Comparison of ENCODE assay signal across 14 cellular contexts in genomic region chr4:145786830-145787229, GRCh38.
A peak's percentile ranks its signal among the peaks of the same experiment; 100 is the strongest.
DNase-seq lines count a peak whose midpoint lies in the region; ATAC-seq lines count a peak whose summit lies in the region.
"Had no signal": no experiment of that assay in that cellular context is flagged by ENCODE, and none has a peak within 500 bp of the region (broad histone marks: within the 10 kb centered on the region; RNA-seq: fewer than 3 reads in every experiment).

No MANE protein-coding gene starts in this region.

- ATAC-seq in activated CD4-positive, alpha-beta T cell treated with anti-CD3 and anti-CD28 coated beads for 36 hours = no peak
- ATAC-seq in activated naive CD8-positive, alpha-beta T cell treated with anti-CD3 and anti-CD28 coated beads, Interleukin-2, amount 50 U/mL, for 24 hours = no peak
- no peak for ATAC-seq in activated T-helper 17 cell treated with anti-CD3 and anti-CD28 coated beads, Interleukin-2, amount 50 U/mL, for 72 hours (replicated peaks)
- ATAC-seq: GM12878, HCT116 had no signal

- POLR2A ChIA-PET in activated CD4-positive, alpha-beta T cell treated with anti-CD3 and anti-CD28 coated beads for 36 hours (lab: Charles Lee) = no interaction called here

- H3K27me3 Mint-ChIP-seq in activated CD4-positive, alpha-beta T cell treated with anti-CD3 and anti-CD28 coated beads, Interleukin-2, amount 10 ng/mL, durations not matched to agents 24 days and 14 days = no peaks in the 10 kb centered on the region
- H3K27me3 Mint-ChIP-seq in activated CD4-positive, alpha-beta T cell treated with anti-CD3 and anti-CD28 coated beads for 36 hours = no peaks in the 10 kb centered on the region
- no peaks in the 10 kb centered on the region for H3K27me3 Mint-ChIP-seq in activated naive CD8-positive, alpha-beta T cell treated with anti-CD3 and anti-CD28 coated beads, Interleukin-2, amount 50 U/mL, for 24 hours
- H3K27me3 Mint-ChIP-seq in activated naive CD8-positive, alpha-beta T cell treated with anti-CD3 and anti-CD28 coated beads for 36 hours = no peaks in the 10 kb centered on the region
- H3K27me3 Mint-ChIP-seq in activated T-helper 17 cell treated with anti-CD3 and anti-CD28 coated beads, Interleukin-2, amount 50 U/mL, for 72 hours = no peaks in the 10 kb centered on the region
- H3K27me3 Mint-ChIP-seq: B cell; CD4-positive, alpha-beta memory T cell had no signal

- peaks cover 36% of the 10 kb centered on the region for H3K4me1 Mint-ChIP-seq in activated CD4-positive, alpha-beta T cell treated with anti-CD3 and anti-CD28 coated beads, Interleukin-2, amount 10 ng/mL, durations not matched to agents 24 days and 14 days
- peaks cover 21% of the 10 kb centered on the region for H3K4me1 Mint-ChIP-seq in activated CD4-positive, alpha-beta T cell treated with anti-CD3 and anti-CD28 coated beads for 36 hours
- peaks cover 46% of the 10 kb centered on the region for H3K4me1 Mint-ChIP-seq in activated naive CD8-positive, alpha-beta T cell treated with anti-CD3 and anti-CD28 coated beads, Interleukin-2, amount 50 U/mL, for 24 hours
- H3K4me1 Mint-ChIP-seq in activated naive CD8-positive, alpha-beta T cell treated with anti-CD3 and anti-CD28 coated beads for 36 hours = peaks cover 25% of the 10 kb centered on the region
- H3K4me1 Mint-ChIP-seq in activated T-helper 17 cell treated with anti-CD3 and anti-CD28 coated beads, Interleukin-2, amount 50 U/mL, for 72 hours = peaks cover 20% of the 10 kb centered on the region
- H3K4me1 Mint-ChIP-seq: B cell; CD4-positive, alpha-beta memory T cell had no signal

- H3K27ac Mint-ChIP-seq in activated CD4-positive, alpha-beta T cell treated with anti-CD3 and anti-CD28 coated beads, Interleukin-2, amount 10 ng/mL, durations not matched to agents 24 days and 14 days = peak overlapping the region; percentile 16
- no peak overlapping the region for H3K27ac Mint-ChIP-seq in activated CD4-positive, alpha-beta T cell treated with anti-CD3 and anti-CD28 coated beads for 36 hours
- H3K27ac Mint-ChIP-seq in activated naive CD8-positive, alpha-beta T cell treated with anti-CD3 and anti-CD28 coated beads, Interleukin-2, amount 50 U/mL, for 24 hours = peak overlapping the region; percentile 79
- H3K27ac Mint-ChIP-seq in activated naive CD8-positive, alpha-beta T cell treated with anti-CD3 and anti-CD28 coated beads for 36 hours = no peak overlapping the region
- peak overlapping the region; percentile 95 for H3K27ac Mint-ChIP-seq in activated T-helper 17 cell treated with anti-CD3 and anti-CD28 coated beads, Interleukin-2, amount 50 U/mL, for 72 hours
- H3K27ac Mint-ChIP-seq: B cell; CD4-positive, alpha-beta memory T cell had no signal

- H3K36me3 Mint-ChIP-seq in activated CD4-positive, alpha-beta T cell treated with anti-CD3 and anti-CD28 coated beads, Interleukin-2, amount 10 ng/mL, durations not matched to agents 24 days and 14 days (ENCODE audit: low read depth) = peaks cover 63% of the 10 kb centered on the region
- peaks cover 50% of the 10 kb centered on the region for H3K36me3 Mint-ChIP-seq in activated CD4-positive, alpha-beta T cell treated with anti-CD3 and anti-CD28 coated beads for 36 hours (ENCODE audit: low read depth)
- H3K36me3 Mint-ChIP-seq in activated naive CD8-positive, alpha-beta T cell treated with anti-CD3 and anti-CD28 coated beads, Interleukin-2, amount 50 U/mL, for 24 hours (ENCODE audit: low read depth) = peaks cover 61% of the 10 kb centered on the region
- H3K36me3 Mint-ChIP-seq in activated naive CD8-positive, alpha-beta T cell treated with anti-CD3 and anti-CD28 coated beads for 36 hours = peaks cover 63% of the 10 kb centered on the region
- H3K36me3 Mint-ChIP-seq in activated T-helper 17 cell treated with anti-CD3 and anti-CD28 coated beads, Interleukin-2, amount 50 U/mL, for 72 hours (ENCODE audit: low read depth) = peaks cover 39% of the 10 kb centered on the region

- H3K27ac ChIP-seq in substantia nigra (ENCODE audit: low read depth, low read length, poor library complexity, severe bottlenecking) = peak overlapping the region; percentile 6
- H3K27ac ChIP-seq: GM23248, HL-60 had no signal

- no peak overlapping the region for H3K4me3 Mint-ChIP-seq in activated CD4-positive, alpha-beta T cell treated with anti-CD3 and anti-CD28 coated beads, Interleukin-2, amount 10 ng/mL, durations not matched to agents 24 days and 14 days
- no peak overlapping the region for H3K4me3 Mint-ChIP-seq in activated CD4-positive, alpha-beta T cell treated with anti-CD3 and anti-CD28 coated beads for 36 hours
- no peak overlapping the region for H3K4me3 Mint-ChIP-seq in activated naive CD8-positive, alpha-beta T cell treated with anti-CD3 and anti-CD28 coated beads, Interleukin-2, amount 50 U/mL, for 24 hours
- no peak overlapping the region for H3K4me3 Mint-ChIP-seq in activated naive CD8-positive, alpha-beta T cell treated with anti-CD3 and anti-CD28 coated beads for 36 hours
- H3K4me3 Mint-ChIP-seq in activated T-helper 17 cell treated with anti-CD3 and anti-CD28 coated beads, Interleukin-2, amount 50 U/mL, for 72 hours = no peak overlapping the region
- H3K4me3 Mint-ChIP-seq: B cell; CD4-positive, alpha-beta memory T cell had no signal

- no peak for DNase-seq in activated CD4-positive, alpha-beta T cell treated with anti-CD3 and anti-CD28 coated beads, Interleukin-2, amount 10 ng/mL, durations not matched to agents 24 days and 14 days
- DNase-seq in activated CD4-positive, alpha-beta T cell treated with anti-CD3 and anti-CD28 coated beads for 36 hours = no peak
- no peak for DNase-seq in activated naive CD8-positive, alpha-beta T cell treated with anti-CD3 and anti-CD28 coated beads, Interleukin-2, amount 50 U/mL, for 24 hours
- no peak for DNase-seq in activated naive CD8-positive, alpha-beta T cell treated with anti-CD3 and anti-CD28 coated beads for 36 hours
- DNase-seq in substantia nigra (lab: John Stamatoyannopoulos, UW) (peak in 1 of 49 donors; percentile 11), putamen (ENCODE audit: low spot score) (no peak)
- DNase-seq: CD4-positive, alpha-beta memory T cell; DMS79; GM23248 had no signal

- intact Hi-C loops in activated CD4-positive, alpha-beta T cell treated with anti-CD3 and anti-CD28 coated beads, Interleukin-2, amount 10 ng/mL, durations not matched to agents 24 days and 14 days (cut with micrococcal nuclease) = no loop called here
- intact Hi-C loops in activated CD4-positive, alpha-beta T cell treated with anti-CD3 and anti-CD28 coated beads for 36 hours (cut with DNase I, micrococcal nuclease) = no loop called here

- peaks cover 39% of the 10 kb centered on the region for H3K9me3 Mint-ChIP-seq in activated CD4-positive, alpha-beta T cell treated with anti-CD3 and anti-CD28 coated beads, Interleukin-2, amount 10 ng/mL, durations not matched to agents 24 days and 14 days
- peaks cover 9% of the 10 kb centered on the region for H3K9me3 Mint-ChIP-seq in activated CD4-positive, alpha-beta T cell treated with anti-CD3 and anti-CD28 coated beads for 36 hours (ENCODE audit: low read depth)
- H3K9me3 Mint-ChIP-seq in activated naive CD8-positive, alpha-beta T cell treated with anti-CD3 and anti-CD28 coated beads, Interleukin-2, amount 50 U/mL, for 24 hours = peaks cover 21% of the 10 kb centered on the region
- peaks cover 16% of the 10 kb centered on the region for H3K9me3 Mint-ChIP-seq in activated naive CD8-positive, alpha-beta T cell treated with anti-CD3 and anti-CD28 coated beads for 36 hours
- H3K9me3 Mint-ChIP-seq in activated T-helper 17 cell treated with anti-CD3 and anti-CD28 coated beads, Interleukin-2, amount 50 U/mL, for 72 hours = peaks cover 9% of the 10 kb centered on the region

- CTCF ChIA-PET in activated CD4-positive, alpha-beta T cell treated with anti-CD3 and anti-CD28 coated beads for 36 hours (lab: Charles Lee) = no interaction called here

Comparison
In these comparisons a context has a peak if more than half of its experiments do, and no peak if none do; other contexts are left out.
1. H3K27ac Mint-ChIP-seq: peak in activated CD4-positive, alpha-beta T cell treated with anti-CD3 and anti-CD28 coated beads, Interleukin-2, amount 10 ng/mL, durations not matched to agents 24 days and 14 days (single experiment), activated naive CD8-positive, alpha-beta T cell treated with anti-CD3 and anti-CD28 coated beads, Interleukin-2, amount 50 U/mL, for 24 hours (single experiment) and activated T-helper 17 cell treated with anti-CD3 and anti-CD28 coated beads, Interleukin-2, amount 50 U/mL, for 72 hours (single experiment); none in activated CD4-positive, alpha-beta T cell treated with anti-CD3 and anti-CD28 coated beads for 36 hours (single experiment) and activated naive CD8-positive, alpha-beta T cell treated with anti-CD3 and anti-CD28 coated beads for 36 hours (single experiment).